In the genomic region with DNA sequence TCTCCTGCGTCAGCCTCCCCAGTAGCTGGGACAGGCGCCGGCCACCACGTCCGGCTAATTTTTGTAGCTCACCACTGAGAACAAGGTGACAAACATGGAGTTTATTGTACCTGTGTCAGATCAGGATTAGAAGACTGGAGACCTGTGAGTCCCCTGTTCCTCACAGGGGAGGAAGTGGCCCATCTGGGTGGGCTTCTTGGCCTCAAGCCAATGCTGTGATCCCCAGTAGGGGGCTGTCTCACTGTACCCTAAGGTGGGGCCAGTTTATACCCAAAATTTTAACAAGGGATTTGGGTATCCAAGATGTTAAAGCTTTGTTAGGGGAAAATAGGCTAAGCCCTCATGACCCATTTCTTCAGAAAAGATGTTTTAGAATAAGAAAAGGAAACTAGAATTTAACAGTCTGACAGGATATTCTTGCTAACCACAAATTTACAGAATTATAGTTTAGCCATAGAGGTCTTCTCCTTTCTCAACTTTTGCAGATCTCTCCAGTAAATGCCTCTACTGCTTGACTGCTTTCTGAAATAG, we compare ENCODE assay signal across 2 cellular contexts.
TF ChIP-seq lines count a peak whose summit lies in the region.

No MANE protein-coding gene starts in this region.

TF ChIP-seq in SK-N-SH, 30 proteins besides CTCF, POLR2A, EP300 and RAD21 (continued from another document):
- TF ChIP-seq, protein P1, sequence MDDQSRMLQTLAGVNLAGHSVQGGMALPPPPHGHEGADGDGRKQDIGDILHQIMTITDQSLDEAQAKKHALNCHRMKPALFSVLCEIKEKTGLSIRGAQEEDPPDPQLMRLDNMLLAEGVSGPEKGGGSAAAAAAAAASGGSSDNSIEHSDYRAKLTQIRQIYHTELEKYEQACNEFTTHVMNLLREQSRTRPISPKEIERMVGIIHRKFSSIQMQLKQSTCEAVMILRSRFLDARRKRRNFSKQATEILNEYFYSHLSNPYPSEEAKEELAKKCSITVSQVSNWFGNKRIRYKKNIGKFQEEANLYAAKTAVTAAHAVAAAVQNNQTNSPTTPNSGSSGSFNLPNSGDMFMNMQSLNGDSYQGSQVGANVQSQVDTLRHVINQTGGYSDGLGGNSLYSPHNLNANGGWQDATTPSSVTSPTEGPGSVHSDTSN (IDR thresholded peaks at IDR 0.05): no peak
- TF ChIP-seq SIN3A (IDR thresholded peaks at IDR 0.05; ENCODE audit: borderline replicate concordance, low read depth, low read length): no peak
- no peak for TF ChIP-seq TCF12 (IDR thresholded peaks at IDR 0.05)
- TF ChIP-seq, protein P2, sequence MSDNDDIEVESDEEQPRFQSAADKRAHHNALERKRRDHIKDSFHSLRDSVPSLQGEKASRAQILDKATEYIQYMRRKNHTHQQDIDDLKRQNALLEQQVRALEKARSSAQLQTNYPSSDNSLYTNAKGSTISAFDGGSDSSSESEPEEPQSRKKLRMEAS (IDR thresholded peaks at IDR 0.05; ENCODE audit: low read depth): no peak
- no peak for TF ChIP-seq EZH2phosphoT487 (IDR thresholded peaks at IDR 0.05; ENCODE audit: borderline replicate concordance, low read depth)
- no peak for TF ChIP-seq JUND (IDR thresholded peaks at IDR 0.05)
- no peak for TF ChIP-seq FOXM1 (IDR thresholded peaks at IDR 0.05; ENCODE audit: low read depth)
- TF ChIP-seq TEAD4 (IDR thresholded peaks at IDR 0.05; ENCODE audit: borderline replicate concordance, insufficient read depth): no peak
- TF ChIP-seq SMC3 (IDR thresholded peaks at IDR 0.05; ENCODE audit: low read depth, low read length): no peak
- TF ChIP-seq FOSL2 (IDR thresholded peaks at IDR 0.05; ENCODE audit: borderline replicate concordance, low read depth): no peak
- no peak for TF ChIP-seq FOXJ3 (CRISPR knock-in tag; IDR thresholded peaks at IDR 0.05)
- TF ChIP-seq RXRA (IDR thresholded peaks at IDR 0.05; ENCODE audit: borderline replicate concordance, low read depth): no peak
- no peak for TF ChIP-seq GATA2 (CRISPR knock-in tag; IDR thresholded peaks at IDR 0.05)
TF ChIP-seq in SK-N-SH: peak in this region for 0.

TF ChIP-seq in SK-N-SH treated with all-trans-retinoic acid at 6 μM for 48 hours, 23 proteins besides CTCF, POLR2A, EP300 and RAD21 (continued from another document):
- TF ChIP-seq POU6F1 (CRISPR knock-in tag; IDR thresholded peaks at IDR 0.05; ENCODE audit: borderline replicate concordance, low read depth): no peak
- TF ChIP-seq ZFP30 (CRISPR knock-in tag; IDR thresholded peaks at IDR 0.05): no peak
- TF ChIP-seq RARB (CRISPR knock-in tag; IDR thresholded peaks at IDR 0.05): no peak
- TF ChIP-seq TOX (CRISPR knock-in tag; IDR thresholded peaks at IDR 0.05; ENCODE audit: borderline replicate concordance): no peak
- TF ChIP-seq BACH2 (CRISPR knock-in tag; IDR thresholded peaks at IDR 0.05; ENCODE audit: borderline replicate concordance): no peak
- no peak for TF ChIP-seq ZFP3 (CRISPR knock-in tag; IDR thresholded peaks at IDR 0.05)
- TF ChIP-seq ZC3H10 (CRISPR knock-in tag; IDR thresholded peaks at IDR 0.05): no peak
- TF ChIP-seq PPARA (CRISPR knock-in tag; IDR thresholded peaks at IDR 0.05; ENCODE audit: borderline replicate concordance): no peak
- no peak for TF ChIP-seq CREB5 (CRISPR knock-in tag; IDR thresholded peaks at IDR 0.05; ENCODE audit: low read depth)
- no peak for TF ChIP-seq ESRRG (CRISPR knock-in tag; IDR thresholded peaks at IDR 0.05)
- no peak for TF ChIP-seq ZNF8 (CRISPR knock-in tag; IDR thresholded peaks at IDR 0.05)
